ENCODE assay signal across 27 cellular contexts in the genomic region with DNA sequence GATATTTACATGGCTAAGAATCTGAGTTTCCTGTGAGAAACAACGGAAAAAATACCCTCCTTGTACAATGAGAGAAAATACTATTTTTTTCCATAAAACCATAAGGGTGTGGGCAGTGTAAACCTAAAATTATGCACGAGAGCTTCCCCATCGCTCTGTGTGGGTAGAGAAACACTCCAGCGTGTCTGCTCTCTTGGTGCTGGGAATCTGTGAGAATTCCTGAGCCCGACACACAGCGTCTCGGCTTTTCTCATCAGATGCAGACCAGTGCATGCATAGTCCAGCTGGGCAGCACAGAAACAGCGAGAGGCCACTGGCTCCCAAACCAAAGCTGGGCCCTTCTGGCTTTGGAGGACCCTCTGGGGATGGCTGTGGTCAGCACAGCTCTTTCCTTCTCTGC. TPM values are rescaled to one million over a fixed set of nuclear protein-coding genes. Genes with fewer than 3 reads are reported as not detected.
"Had no signal": no experiment of that assay in that cellular context is flagged by ENCODE, and none has a peak within 500 bp of the region (broad histone marks: within the 10 kb centered on the region; RNA-seq: fewer than 3 reads in every experiment).

No MANE protein-coding gene starts in this region.

- H3K36me3 ChIP-seq: heart left ventricle, left ventricle myocardium inferior, ovary, prostate gland, tibial nerve had no signal

- H3K27me3 ChIP-seq: ovary, tibial nerve, upper lobe of left lung had no signal

- ATAC-seq: heart left ventricle; naive thymus-derived CD8-positive, alpha-beta T cell; right cardiac atrium; sciatic nerve; stimulated activated effector memory CD8-positive, alpha-beta T cell treated with anti-CD3 and anti-CD28 coated beads, Interleukin-12 subunit alpha, Interleukin-12 subunit beta, amount 100 ng/mL, for 72 hours had no signal

- H3K4me1 Mint-ChIP-seq: immature natural killer cell; naive thymus-derived CD8-positive, alpha-beta T cell; nephron; stimulated activated effector memory CD8-positive, alpha-beta T cell treated with anti-CD3 and anti-CD28 coated beads, Interleukin-12 subunit alpha, Interleukin-12 subunit beta, amount 100 ng/mL, for 72 hours had no signal

- H3K4me1 ChIP-seq: heart left ventricle, left ventricle myocardium inferior, prostate gland, tibial nerve, upper lobe of left lung had no signal

- H3K27ac ChIP-seq: heart left ventricle, left ventricle myocardium inferior, ovary, prostate gland, skin epidermis, tibial nerve, upper lobe of left lung had no signal

- H3K9me3 ChIP-seq: heart left ventricle, left ventricle myocardium inferior, ovary, prostate gland, tibial nerve, upper lobe of left lung had no signal

- H3K4me3 Mint-ChIP-seq: immature natural killer cell; naive thymus-derived CD8-positive, alpha-beta T cell; nephron; neural crest cell; stimulated activated effector memory CD8-positive, alpha-beta T cell treated with anti-CD3 and anti-CD28 coated beads, Interleukin-12 subunit alpha, Interleukin-12 subunit beta, amount 100 ng/mL, for 72 hours; stimulated activated naive CD8-positive, alpha-beta T cell treated with anti-CD3 and anti-CD28 coated beads, Interleukin-15, Interleukin-2, amounts not matched to agents 100 ng/mL and 50 ng/mL, for 24 hours had no signal

- H3K9me3 Mint-ChIP-seq: immature natural killer cell; naive thymus-derived CD8-positive, alpha-beta T cell; nephron; neural crest cell; stimulated activated effector memory CD8-positive, alpha-beta T cell treated with anti-CD3 and anti-CD28 coated beads, Interleukin-12 subunit alpha, Interleukin-12 subunit beta, amount 100 ng/mL, for 72 hours; stimulated activated naive CD8-positive, alpha-beta T cell treated with anti-CD3 and anti-CD28 coated beads, Interleukin-15, Interleukin-2, amounts not matched to agents 100 ng/mL and 50 ng/mL, for 24 hours had no signal

- DNase-seq: heart left ventricle; hypothalamus; immature natural killer cell; islet precursor cell; left ventricle myocardium inferior; midbrain; naive thymus-derived CD8-positive, alpha-beta T cell; nucleus accumbens; ovary; retina; right cardiac atrium; stimulated activated CD4-positive, alpha-beta T cell treated with anti-CD3 and anti-CD28 coated beads, Interleukin-12 subunit alpha, Interleukin-12 subunit beta, amount 100 ng/mL, for 4 hours; stimulated activated CD4-positive, alpha-beta T cell treated with anti-CD3 and anti-CD28 coated beads, Interleukin-15, amount 100 ng/mL, for 24 hours; stimulated activated CD4-positive, alpha-beta T cell treated with anti-CD3 and anti-CD28 coated beads, Interleukin-2, amount 100 ng/mL, for 24 hours; stimulated activated CD4-positive, alpha-beta T cell treated with anti-CD3 and anti-CD28 coated beads, Interleukin-4, amount 100 ng/mL, for 1 hour; stimulated activated naive CD4-positive, alpha-beta T cell; upper lobe of left lung had no signal

- FAIRE-seq: urothelium cell line had no signal

- H3K36me3 Mint-ChIP-seq: immature natural killer cell; naive thymus-derived CD8-positive, alpha-beta T cell; stimulated activated effector memory CD8-positive, alpha-beta T cell treated with anti-CD3 and anti-CD28 coated beads, Interleukin-12 subunit alpha, Interleukin-12 subunit beta, amount 100 ng/mL, for 72 hours had no signal

- H3K4me3 ChIP-seq: heart left ventricle, left ventricle myocardium inferior, lung, ovary, prostate gland, skin epidermis, tibial nerve, upper lobe of left lung had no signal

- H3K27ac Mint-ChIP-seq: immature natural killer cell; naive thymus-derived CD8-positive, alpha-beta T cell; nephron; stimulated activated effector memory CD8-positive, alpha-beta T cell treated with anti-CD3 and anti-CD28 coated beads, Interleukin-12 subunit alpha, Interleukin-12 subunit beta, amount 100 ng/mL, for 72 hours; stimulated activated naive CD8-positive, alpha-beta T cell treated with anti-CD3 and anti-CD28 coated beads, Interleukin-15, Interleukin-2, amounts not matched to agents 100 ng/mL and 50 ng/mL, for 24 hours had no signal

RNA-seq across cellular contexts. Expression of a gene that starts 12.0 kb away (rescaled TPM):
- total RNA-seq: left ventricle myocardium inferior; naive thymus-derived CD8-positive, alpha-beta T cell had no signal
